8 cellular contexts compared by ENCODE assay signal in the genomic region with DNA sequence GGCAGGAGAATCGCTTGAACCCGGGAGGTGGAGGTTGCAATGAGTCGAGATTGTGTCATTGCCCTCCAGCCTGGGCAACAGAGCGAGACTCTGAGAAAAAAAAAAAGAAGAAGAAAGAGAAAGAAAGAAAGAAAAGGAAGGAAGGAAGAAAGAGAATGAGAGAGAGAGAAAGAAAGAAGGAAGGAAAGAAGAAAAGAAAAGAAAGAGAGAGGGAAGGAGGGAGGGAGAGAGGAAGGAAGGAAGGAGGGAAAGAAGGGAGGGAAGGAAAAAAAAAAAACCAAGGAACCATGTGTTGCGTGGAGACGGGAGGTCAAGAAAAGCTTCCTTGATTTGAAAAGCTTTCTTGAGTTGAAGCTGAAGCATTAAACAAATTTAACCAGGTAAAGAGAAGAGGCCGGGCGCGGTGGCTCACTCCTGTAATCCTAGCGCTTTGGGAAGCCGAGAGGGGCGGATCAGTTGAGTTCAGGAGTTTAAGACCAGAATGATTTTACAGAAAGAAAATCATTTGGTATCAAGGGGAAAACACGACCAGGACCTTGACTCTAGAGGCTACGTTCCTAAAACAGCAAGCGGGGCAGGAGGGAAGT.
DNase-seq lines count a peak whose midpoint lies in the region; ATAC-seq and TF ChIP-seq lines count a peak whose summit lies in the region.

No MANE protein-coding gene starts in this region.

- TF ChIP-seq CTCF in gastroesophageal sphincter (IDR thresholded peaks at IDR 0.05) = no peak

- peaks cover 19% of the 10 kb centered on the region for H3K27me3 ChIP-seq in gastroesophageal sphincter

- WGBS in gastroesophageal sphincter (ENCODE audit: low coverage in 1 of 2), 2 donors = 17 to 21% methylated on average over 11 to 13 of the region's 15 CpGs

- H3K4me1 ChIP-seq in gastroesophageal sphincter = peaks cover 0 to 12% (median 0%) of the 10 kb centered on the region in 3 donors

- DNase-seq in NCI-H2227 (lab: John Stamatoyannopoulos, UW; ENCODE audit: unreplicated experiment) = peak; percentile 49
- no peak for DNase-seq in NCI-H2227 treated with DMSO at 0.1 percent for 48 hours (lab: John Stamatoyannopoulos, UW)
- DNase-seq in SK-N-MC (ENCODE audit: low read depth, low spot score) = no peak
- no peak for DNase-seq in SHP77 treated with DMSO at 0.1 percent for 48 hours (lab: John Stamatoyannopoulos, UW)

- TF ChIP-seq EP300 in gastroesophageal sphincter (IDR thresholded peaks at IDR 0.05) = no peak

- H3K36me3 ChIP-seq in SK-N-MC (ENCODE audit: insufficient read depth, low read length) (no peaks in the 10 kb centered on the region), gastroesophageal sphincter (no peaks in the 10 kb centered on the region)

- TF ChIP-seq POLR2A in gastroesophageal sphincter (IDR thresholded peaks at IDR 0.05) = no peak

- H3K9me3 ChIP-seq in SK-N-MC (ENCODE audit: low read depth, low read length) = no peaks in the 10 kb centered on the region
- no peaks in the 10 kb centered on the region for H3K9me3 ChIP-seq in gastroesophageal sphincter

- ATAC-seq in gastroesophageal sphincter (no peak), HG02884 (IDR thresholded peaks at IDR 0.05; ENCODE audit: unreplicated experiment) (no peak), GM18909 (IDR thresholded peaks at IDR 0.05; ENCODE audit: poor library complexity, unreplicated experiment) (no peak)

- H3K27ac ChIP-seq in SK-N-MC (no peak overlapping the region; the same call in 1 of the 2 replicates), gastroesophageal sphincter (peak overlapping the region in 1 of 4 donors; percentile 26), skin epidermis (peak overlapping the region in 1 of 21 experiments; percentile 26)

- peak overlapping the region; percentile 72 for H3K9ac ChIP-seq in SK-N-MC (ENCODE audit: insufficient read length)

- H3K4me3 ChIP-seq in SK-N-MC = peak overlapping the region; percentile 89
- H3K4me3 ChIP-seq in gastroesophageal sphincter = peak overlapping the region; percentile 19 to 46
- H3K4me3 ChIP-seq in skin epidermis = peak overlapping the region in 6 of 7 experiments; percentile 17 to 44 (median 26)

Comparison
In these comparisons a context has a peak if more than half of its experiments do, and no peak if none do; other contexts are left out.
1. H3K4me3 ChIP-seq: peak in every context shown above with its lines; median percentile 89 in SK-N-MC; 32 in gastroesophageal sphincter; 26 in skin epidermis.